ENCODE assay signal across 18 cellular contexts in genomic region chr1:182248721-182249120, GRCh38.
A peak's percentile ranks its signal among the peaks of the same experiment; 100 is the strongest.
DNase-seq lines count a peak whose midpoint lies in the region; ATAC-seq lines count a peak whose summit lies in the region.
"Had no signal": no experiment of that assay in that cellular context is flagged by ENCODE, and none has a peak within 500 bp of the region (broad histone marks: within the 10 kb centered on the region; RNA-seq: fewer than 3 reads in every experiment).

No MANE protein-coding gene starts in this region.

- H3K9me3 Mint-ChIP-seq in activated CD4-positive, alpha-beta T cell treated with anti-CD3 and anti-CD28 coated beads for 36 hours (ENCODE audit: low read depth), result no peaks in the 10 kb centered on the region
- no peaks in the 10 kb centered on the region for H3K9me3 Mint-ChIP-seq in stimulated activated naive B cell treated with anti-CD40 and anti-IgM and Interleukin-4, amounts not matched to agents 10 μg/mL and 1 μg/mL and 100 μg/mL, for 72 hours

- H3K9ac ChIP-seq in mucosa of rectum (ENCODE audit: low read depth in 1 of 2, low read length in 2 of 2), result peak overlapping the region in 1 of 2 donors; percentile 33

- no peak overlapping the region for H3K27ac Mint-ChIP-seq in activated CD4-positive, alpha-beta T cell treated with anti-CD3 and anti-CD28 coated beads for 36 hours
- no peak overlapping the region for H3K27ac Mint-ChIP-seq in stimulated activated naive B cell treated with anti-CD40 and anti-IgM and Interleukin-4, amounts not matched to agents 10 μg/mL and 1 μg/mL and 100 μg/mL, for 72 hours

- no peak overlapping the region for H3K4me3 Mint-ChIP-seq in activated CD4-positive, alpha-beta T cell treated with anti-CD3 and anti-CD28 coated beads for 36 hours
- H3K4me3 Mint-ChIP-seq in stimulated activated naive B cell treated with anti-CD40 and anti-IgM and Interleukin-4, amounts not matched to agents 10 μg/mL and 1 μg/mL and 100 μg/mL, for 72 hours, result no peak overlapping the region

- ATAC-seq in activated CD4-positive, alpha-beta T cell treated with anti-CD3 and anti-CD28 coated beads for 36 hours, result peak; percentile 37
- ATAC-seq in GM19463 (IDR thresholded peaks at IDR 0.05; ENCODE audit: unreplicated experiment) (peak; percentile 39), HG03354 (IDR thresholded peaks at IDR 0.05; ENCODE audit: poor library complexity, severe bottlenecking, unreplicated experiment) (peak; percentile 4)
- ATAC-seq in stimulated activated naive B cell treated with anti-CD40 and anti-IgM and Interleukin-4, amounts not matched to agents 10 μg/mL and 1 μg/mL and 100 μg/mL, for 72 hours (replicated peaks), result no peak

- no peaks in the 10 kb centered on the region for H3K27me3 ChIP-seq in mucosa of rectum (ENCODE audit: control insufficient read depth in 2 of 2, insufficient read depth in 2 of 2, low read length in 2 of 2)
- H3K27me3 ChIP-seq: brain microvascular endothelial cell, SJCRH30 had no signal

- peaks cover 22% of the 10 kb centered on the region for H3K4me1 Mint-ChIP-seq in activated CD4-positive, alpha-beta T cell treated with anti-CD3 and anti-CD28 coated beads for 36 hours
- H3K4me1 Mint-ChIP-seq in stimulated activated naive B cell treated with anti-CD40 and anti-IgM and Interleukin-4, amounts not matched to agents 10 μg/mL and 1 μg/mL and 100 μg/mL, for 72 hours, result no peaks in the 10 kb centered on the region

- no peak overlapping the region for H3K4me3 ChIP-seq in mucosa of rectum (ENCODE audit: low read length in 2 of 2)
- H3K4me3 ChIP-seq: prostate gland, SJCRH30 had no signal

- intact Hi-C loops in activated CD4-positive, alpha-beta T cell treated with anti-CD3 and anti-CD28 coated beads for 36 hours (cut with DNase I, micrococcal nuclease), result loop anchor here (1.0 to 10.0 kb wide), 8 partner anchors 11 to 854 kb away; partner anchors contain the start of gene GLUL (in 2 of the 2)

- peaks cover 7 to 9% of the 10 kb centered on the region in 2 donors for H3K4me1 ChIP-seq in mucosa of rectum (ENCODE audit: control insufficient read depth in 2 of 2, insufficient read depth in 2 of 2, low read length in 2 of 2)
- H3K4me1 ChIP-seq: prostate gland, SJCRH30 had no signal

- DNase-seq in activated CD4-positive, alpha-beta T cell treated with anti-CD3 and anti-CD28 coated beads for 36 hours, result peak; percentile 76
- no peak for DNase-seq in activated CD4-positive, alpha-beta T cell treated with anti-CD3 and anti-CD28 coated beads for 1 hour
- DNase-seq in SW 1271 (lab: John Stamatoyannopoulos, UW) (no peak), retina (no peak)
- DNase-seq in stimulated activated naive B cell treated with anti-CD40 and anti-IgM and Interleukin-4, amounts not matched to agents 10 μg/mL and 1 μg/mL and 100 μg/mL, for 72 hours, result no peak
- DNase-seq: 8988T; activated CD8-positive, alpha-beta memory T cell treated with anti-CD3 and anti-CD28 coated beads for 24 hours; brain microvascular endothelial cell; DMS 273 treated with DMSO at 0.1 percent for 48 hours; H7; hippocampal formation; mammary epithelial cell; NCI-H1105 treated with DMSO at 0.1 percent for 48 hours; SJCRH30 had no signal

- no peaks in the 10 kb centered on the region for H3K36me3 ChIP-seq in mucosa of rectum (ENCODE audit: control insufficient read depth in 2 of 2, insufficient read depth in 2 of 2, low read length in 2 of 2)
- H3K36me3 ChIP-seq: brain microvascular endothelial cell, prostate gland, SJCRH30 had no signal

- H3K27ac ChIP-seq in mucosa of rectum (ENCODE audit: low read depth in 2 of 2, low read length in 2 of 2), result peak overlapping the region; percentile 74 to 90
- H3K27ac ChIP-seq: brain microvascular endothelial cell, prostate gland, SJCRH30 had no signal

- peaks cover 2% of the 10 kb centered on the region for H3K36me3 Mint-ChIP-seq in activated CD4-positive, alpha-beta T cell treated with anti-CD3 and anti-CD28 coated beads for 36 hours (ENCODE audit: low read depth)
- H3K36me3 Mint-ChIP-seq in stimulated activated naive B cell treated with anti-CD40 and anti-IgM and Interleukin-4, amounts not matched to agents 10 μg/mL and 1 μg/mL and 100 μg/mL, for 72 hours, result no peaks in the 10 kb centered on the region

- CTCF ChIA-PET in activated CD4-positive, alpha-beta T cell treated with anti-CD3 and anti-CD28 coated beads for 36 hours (lab: Charles Lee), result interaction anchor here (0.9 to 1.6 kb wide), 4 partner anchors 11 to 341 kb away, joined by 3 to 5 read pairs (median 4); partner anchors contain the start of gene RNASEL

- H3K9me3 ChIP-seq in mucosa of rectum (ENCODE audit: control insufficient read depth in 2 of 2, low read length in 2 of 2), result no peaks in the 10 kb centered on the region
- H3K9me3 ChIP-seq: prostate gland, SJCRH30 had no signal

- POLR2A ChIA-PET in activated CD4-positive, alpha-beta T cell treated with anti-CD3 and anti-CD28 coated beads for 36 hours (lab: Charles Lee), result interaction anchor here (0.7 to 0.8 kb wide), 2 partner anchors 24 to 53 kb away, joined by 3 to 4 read pairs; no protein-coding TSS in a partner anchor

- peaks cover 4% of the 10 kb centered on the region for H3K27me3 Mint-ChIP-seq in activated CD4-positive, alpha-beta T cell treated with anti-CD3 and anti-CD28 coated beads for 36 hours
- H3K27me3 Mint-ChIP-seq in stimulated activated naive B cell treated with anti-CD40 and anti-IgM and Interleukin-4, amounts not matched to agents 10 μg/mL and 1 μg/mL and 100 μg/mL, for 72 hours, result no peaks in the 10 kb centered on the region

Comparison
In these comparisons a context has a peak if more than half of its experiments do, and no peak if none do; other contexts are left out.
1. ATAC-seq: peak in activated CD4-positive, alpha-beta T cell treated with anti-CD3 and anti-CD28 coated beads for 36 hours (single experiment), GM19463 (single experiment) and HG03354 (single experiment); none in stimulated activated naive B cell treated with anti-CD40 and anti-IgM and Interleukin-4, amounts not matched to agents 10 μg/mL and 1 μg/mL and 100 μg/mL, for 72 hours (0 of 2).